In genomic region chr2:35973737-35974132, GRCh38 we compare ENCODE assay signal across 15 cellular contexts.
A peak's percentile ranks its signal among the peaks of the same experiment; 100 is the strongest.
DNase-seq lines count a peak whose midpoint lies in the region; ATAC-seq and TF ChIP-seq lines count a peak whose summit lies in the region.
"Had no signal": no experiment of that assay in that cellular context is flagged by ENCODE, and none has a peak within 500 bp of the region (broad histone marks: within the 10 kb centered on the region; RNA-seq: fewer than 3 reads in every experiment).

No MANE protein-coding gene starts in this region.

- H3K36me3 ChIP-seq in breast epithelium: no peaks in the 10 kb centered on the region
- no peaks in the 10 kb centered on the region for H3K36me3 ChIP-seq in kidney epithelial cell (ENCODE audit: control insufficient read depth, insufficient read depth, low read length)
- no peaks in the 10 kb centered on the region for H3K36me3 ChIP-seq in skeletal muscle tissue (ENCODE audit: control insufficient read depth in 3 of 3, insufficient read depth in 3 of 3, low read length in 3 of 3)
- H3K36me3 ChIP-seq: MG63 had no signal

- H3K27ac ChIP-seq in breast epithelium (peak overlapping the region; percentile 18 to 53), skeletal muscle tissue (ENCODE audit: low read depth, low read length) (peak overlapping the region; percentile 45)
- H3K27ac ChIP-seq: C4-2B had no signal

- ATAC-seq in HG02970 (IDR thresholded peaks at IDR 0.05; ENCODE audit: low FRiP score, unreplicated experiment) (no peak), HG03520 (IDR thresholded peaks at IDR 0.05; ENCODE audit: unreplicated experiment) (no peak)

- no peak overlapping the region for H3K9ac ChIP-seq in skeletal muscle tissue (ENCODE audit: low read depth in 1 of 3, low read length in 3 of 3)

- no peak for TF ChIP-seq CTCF in breast epithelium (IDR thresholded peaks at IDR 0.05)
- no peak for TF ChIP-seq CTCF in kidney epithelial cell (IDR thresholded peaks at IDR 0.05; ENCODE audit: insufficient read depth, low read length, poor library complexity, severe bottlenecking)

- no peaks in the 10 kb centered on the region for H3K9me3 ChIP-seq in breast epithelium
- no peaks in the 10 kb centered on the region for H3K9me3 ChIP-seq in skeletal muscle tissue (ENCODE audit: control insufficient read depth in 3 of 3, low read length in 3 of 3)
- H3K9me3 ChIP-seq: MG63 had no signal

- no peak overlapping the region for H3K4me3 ChIP-seq in breast epithelium
- H3K4me3 ChIP-seq in kidney epithelial cell (ENCODE audit: low read depth, low read length): no peak overlapping the region
- H3K4me3 ChIP-seq in skeletal muscle tissue (ENCODE audit: low read length in 3 of 3): no peak overlapping the region
- H3K4me3 ChIP-seq: MG63 had no signal

- TF ChIP-seq POLR2A in breast epithelium (IDR thresholded peaks at IDR 0.05): no peak

- H3K4me1 ChIP-seq in breast epithelium (no peaks in the 10 kb centered on the region), skeletal muscle tissue (ENCODE audit: control insufficient read depth in 3 of 3, insufficient read depth in 3 of 3, low read length in 3 of 3) (no peaks in the 10 kb centered on the region)

- intact Hi-C loops in breast epithelium (cut with DNase I; ENCODE audit: low total_unique reads): no loop called here

- peak; percentile 23 for DNase-seq in NCI-H146 (lab: John Stamatoyannopoulos, UW)
- no peak for DNase-seq in NCI-H146 treated with DMSO at 0.1 percent for 48 hours (lab: John Stamatoyannopoulos, UW; ENCODE audit: unreplicated experiment)
- DNase-seq in breast epithelium (ENCODE audit: low spot score in 2 of 2): peak in 1 of 2 donors; percentile 56
- peak; percentile 42 for DNase-seq in kidney epithelial cell (ENCODE audit: low read depth)
- no peak for DNase-seq in cerebellar nuclear complex (lab: John Stamatoyannopoulos, UW)
- DNase-seq: 8988T; activated CD8-positive, alpha-beta T cell treated with anti-CD3 and anti-CD28 coated beads, Interleukin-2, amount 10 ng/mL, durations not matched to agents 7 days and 5 days; DMS79; MG63; naive B cell; NCI-H748 treated with DMSO at 0.1 percent for 48 hours had no signal

- no peaks in the 10 kb centered on the region for H3K27me3 ChIP-seq in breast epithelium
- no peaks in the 10 kb centered on the region for H3K27me3 ChIP-seq in kidney epithelial cell (ENCODE audit: control insufficient read depth, insufficient read depth, low read length)
- no peaks in the 10 kb centered on the region for H3K27me3 ChIP-seq in skeletal muscle tissue (ENCODE audit: control insufficient read depth in 3 of 3, insufficient read depth in 3 of 3, low read length in 3 of 3)

Comparison
In these comparisons a context has a peak if more than half of its experiments do, and no peak if none do; other contexts are left out.
1. DNase-seq: peak in NCI-H146 (single experiment) and kidney epithelial cell (single experiment); none in NCI-H146 treated with DMSO at 0.1 percent for 48 hours (single experiment) and cerebellar nuclear complex (0 of 2).